1 cellular context compared by ENCODE assay signal in genomic region chr17:27318633-27319032, GRCh38.
TF ChIP-seq lines count a peak whose summit lies in the region.

No MANE protein-coding gene starts in this region.

TF ChIP-seq in endothelial cell of umbilical vein, 7 proteins besides CTCF, POLR2A, EP300 and RAD21:
- TF ChIP-seq POLR2AphosphoS5 (IDR thresholded peaks at IDR 0.05; ENCODE audit: insufficient read depth, low read depth, low read length), result no peak
- no peak for TF ChIP-seq FOS (IDR thresholded peaks at IDR 0.05; ENCODE audit: borderline replicate concordance, insufficient read depth, low read length)
- no peak for TF ChIP-seq GATA2 (IDR thresholded peaks at IDR 0.05; ENCODE audit: insufficient read depth, insufficient read length, low read depth, low read length)
- no peak for TF ChIP-seq MYC (IDR thresholded peaks at IDR 0.05; ENCODE audit: low read depth, low read length)
- TF ChIP-seq EZH2 (IDR thresholded peaks at IDR 0.05; ENCODE audit: borderline replicate concordance, low read depth, low read length, severe bottlenecking), result no peak
- TF ChIP-seq MAX (IDR thresholded peaks at IDR 0.05; ENCODE audit: insufficient read depth, insufficient read length), result no peak
- TF ChIP-seq JUN (IDR thresholded peaks at IDR 0.05; ENCODE audit: borderline replicate concordance, insufficient read depth, insufficient read length, low read depth), result no peak
